Comparison of ENCODE assay signal across 21 cellular contexts in genomic region chr3:27720029-27720518, GRCh38. TPM values are rescaled to one million over a fixed set of nuclear protein-coding genes. Genes with fewer than 3 reads are reported as not detected.
DNase-seq lines count a peak whose midpoint lies in the region; ATAC-seq and TF ChIP-seq lines count a peak whose summit lies in the region.
"Had no signal": no experiment of that assay in that cellular context is flagged by ENCODE, and none has a peak within 500 bp of the region (broad histone marks: within the 10 kb centered on the region; RNA-seq: fewer than 3 reads in every experiment).

No MANE protein-coding gene starts in this region.

- H3K9me3 ChIP-seq in T-helper 17 cell (ENCODE audit: control insufficient read depth, low read length, poor library complexity, severe bottlenecking), result peaks cover 3% of the 10 kb centered on the region
- H3K9me3 ChIP-seq in neural progenitor cell (ENCODE audit: low read depth), result no peaks in the 10 kb centered on the region
- H3K9me3 ChIP-seq: gastroesophageal sphincter, left ventricle myocardium inferior, thyroid gland had no signal

- no peak overlapping the region for H3K27ac ChIP-seq in neural progenitor cell
- H3K27ac ChIP-seq: BLaER1, brain microvascular endothelial cell, gastroesophageal sphincter, left ventricle myocardium inferior, PC-9, thyroid gland had no signal

- H3K9ac ChIP-seq in neural progenitor cell, result no peak overlapping the region
- H3K9ac ChIP-seq: BLaER1 had no signal

- H3K9me3 Mint-ChIP-seq in T-helper 1 cell treated with Interleukin-12 subunit alpha and Interleukin-12 subunit beta and Interleukin-4 antibody, amounts not matched to agents 30 μg/mL and 1 μg/mL, for 36 hours, result no peaks in the 10 kb centered on the region
- H3K9me3 Mint-ChIP-seq in effector memory CD8-positive, alpha-beta T cell, result no peaks in the 10 kb centered on the region
- peaks cover 16% of the 10 kb centered on the region for H3K9me3 Mint-ChIP-seq in neural progenitor cell

- H4K20me1 ChIP-seq in neural progenitor cell (ENCODE audit: low read depth), result peaks cover 97% of the 10 kb centered on the region

- no peaks in the 10 kb centered on the region for H3K79me2 ChIP-seq in neural progenitor cell (ENCODE audit: low read depth)

- no peak for ATAC-seq in T-helper 17 cell
- ATAC-seq in effector memory CD8-positive, alpha-beta T cell (replicated peaks), result no peak
- ATAC-seq: gastroesophageal sphincter had no signal

- no peak for TF ChIP-seq CTCF in neural progenitor cell (IDR thresholded peaks at IDR 0.05)

- H3K4me3 ChIP-seq in neural progenitor cell, result no peak overlapping the region
- H3K4me3 ChIP-seq: PC-9, thyroid gland had no signal

- peaks cover 29% of the 10 kb centered on the region for H3K36me3 Mint-ChIP-seq in T-helper 1 cell treated with Interleukin-12 subunit alpha and Interleukin-12 subunit beta and Interleukin-4 antibody, amounts not matched to agents 30 μg/mL and 1 μg/mL, for 36 hours (ENCODE audit: low read depth)
- H3K36me3 Mint-ChIP-seq in T-helper 17 cell (ENCODE audit: low read depth) (no peaks in the 10 kb centered on the region), neural progenitor cell (no peaks in the 10 kb centered on the region)
- peaks cover 81% of the 10 kb centered on the region for H3K36me3 Mint-ChIP-seq in effector memory CD8-positive, alpha-beta T cell (ENCODE audit: insufficient read depth)

- H3K27me3 Mint-ChIP-seq in T-helper 1 cell treated with Interleukin-12 subunit alpha and Interleukin-12 subunit beta and Interleukin-4 antibody, amounts not matched to agents 30 μg/mL and 1 μg/mL, for 36 hours (ENCODE audit: low read depth), result peaks cover 86% of the 10 kb centered on the region
- H3K27me3 Mint-ChIP-seq in T-helper 17 cell (peaks cover 83% of the 10 kb centered on the region), neural progenitor cell (ENCODE audit: insufficient read depth, low read depth) (peaks cover 89% of the 10 kb centered on the region)
- H3K27me3 Mint-ChIP-seq in effector memory CD8-positive, alpha-beta T cell, result peaks cover 0 to 16% of the 10 kb centered on the region in 2 donors

- peak overlapping the region; percentile 65 for H3K4me3 Mint-ChIP-seq in T-helper 1 cell treated with Interleukin-12 subunit alpha and Interleukin-12 subunit beta and Interleukin-4 antibody, amounts not matched to agents 30 μg/mL and 1 μg/mL, for 36 hours
- H3K4me3 Mint-ChIP-seq in T-helper 17 cell (peak overlapping the region; percentile 15), neural progenitor cell (peak overlapping the region; percentile 76)
- peak overlapping the region; percentile 100 for H3K4me3 Mint-ChIP-seq in effector memory CD8-positive, alpha-beta T cell

- H3K4me1 Mint-ChIP-seq in T-helper 1 cell treated with Interleukin-12 subunit alpha and Interleukin-12 subunit beta and Interleukin-4 antibody, amounts not matched to agents 30 μg/mL and 1 μg/mL, for 36 hours (ENCODE audit: low read depth), result peaks cover 39% of the 10 kb centered on the region
- peaks cover 26% of the 10 kb centered on the region for H3K4me1 Mint-ChIP-seq in T-helper 17 cell
- H3K4me1 Mint-ChIP-seq in effector memory CD8-positive, alpha-beta T cell (ENCODE audit: low read depth in 2 of 2), result peaks cover 53 to 54% of the 10 kb centered on the region in 2 donors
- peaks cover 38% of the 10 kb centered on the region for H3K4me1 Mint-ChIP-seq in neural progenitor cell

- DNase-seq in T-helper 1 cell (no peak), T-helper 17 cell (no peak), neural progenitor cell (ENCODE audit: low spot score) (no peak), D341Med (ENCODE audit: low spot score) (no peak), NCI-H2029 treated with DMSO at 0.1 percent for 48 hours (lab: John Stamatoyannopoulos, UW) (no peak)
- peak in 1 of 3 experiments; percentile 41 for DNase-seq in effector memory CD8-positive, alpha-beta T cell
- DNase-seq in activated CD4-positive, CD25-positive, alpha-beta regulatory T cell treated with anti-CD3 and anti-CD28 coated beads, Interleukin-2, amount 50 U/mL, for 72 hours, result no peak
- DNase-seq: activated naive CD4-positive, alpha-beta T cell treated with Interleukin-2 at 50 U/mL for 16 hours; brain microvascular endothelial cell; erythroblast; left ventricle myocardium inferior; NCI-H1105; NCI-H2171; NCI-H748 treated with DMSO at 0.1 percent for 48 hours; PC-9; posterior cingulate gyrus; thyroid gland had no signal

- no peak overlapping the region for H3K27ac Mint-ChIP-seq in T-helper 1 cell treated with Interleukin-12 subunit alpha and Interleukin-12 subunit beta and Interleukin-4 antibody, amounts not matched to agents 30 μg/mL and 1 μg/mL, for 36 hours
- H3K27ac Mint-ChIP-seq in T-helper 17 cell, result no peak overlapping the region
- H3K27ac Mint-ChIP-seq in effector memory CD8-positive, alpha-beta T cell, result peak overlapping the region; percentile 98 to 99
- no peak overlapping the region for H3K27ac Mint-ChIP-seq in neural progenitor cell

- H3K4me2 ChIP-seq in neural progenitor cell, result no peak overlapping the region
- H3K4me2 ChIP-seq: BLaER1, PC-9 had no signal

- H3K36me3 ChIP-seq in neural progenitor cell, result no peaks in the 10 kb centered on the region
- H3K36me3 ChIP-seq: BLaER1, brain microvascular endothelial cell, gastroesophageal sphincter, left ventricle myocardium inferior, thyroid gland had no signal

- H3K4me1 ChIP-seq in neural progenitor cell, result peaks cover 34% of the 10 kb centered on the region

- H3F3A ChIP-seq in neural progenitor cell (ENCODE audit: low read depth), result peaks cover 38% of the 10 kb centered on the region

- H3K27me3 ChIP-seq in neural progenitor cell, result peaks cover 100% of the 10 kb centered on the region

- H2AFZ ChIP-seq in neural progenitor cell (replicated peaks), result no peak overlapping the region
- H2AFZ ChIP-seq: PC-9 had no signal

RNA-seq across cellular contexts. Expression of gene EOMES, which starts 2.0 kb away (rescaled TPM):
- 1 to 10 TPM in 1 of 2 donors, under 1 TPM in 1; 0.55 to 1.1 TPM for total RNA-seq in T-helper 17 cell
- total RNA-seq in neural progenitor cell (ENCODE audit: low replicate concordance), result not detected in 2 replicates
- total RNA-seq: dermis blood vessel endothelial cell, PC-9 had no signal

Comparison
In these comparisons a context has a peak if more than half of its experiments do, and no peak if none do; other contexts are left out.
1. H3K27ac Mint-ChIP-seq: peak in effector memory CD8-positive, alpha-beta T cell (2 of 2); none in T-helper 1 cell treated with Interleukin-12 subunit alpha and Interleukin-12 subunit beta and Interleukin-4 antibody, amounts not matched to agents 30 μg/mL and 1 μg/mL, for 36 hours (single experiment), T-helper 17 cell (single experiment) and neural progenitor cell (single experiment).
2. H3K4me3 Mint-ChIP-seq: peak in every context shown above with its lines; median percentile 100 in effector memory CD8-positive, alpha-beta T cell; 76 in neural progenitor cell; 65 in T-helper 1 cell treated with Interleukin-12 subunit alpha and Interleukin-12 subunit beta and Interleukin-4 antibody, amounts not matched to agents 30 μg/mL and 1 μg/mL, for 36 hours; 15 in T-helper 17 cell.